In genomic region chr22:29208879-29209623, GRCh38 we compare ENCODE assay signal across 1 cellular context.
TF ChIP-seq lines count a peak whose summit lies in the region.

No MANE protein-coding gene starts in this region.

TF ChIP-seq in GM12878, 131 proteins besides CTCF, POLR2A, EP300 and RAD21 (continued from another document and continues in another):
- no peak for TF ChIP-seq E4F1 (IDR thresholded peaks at IDR 0.05; ENCODE audit: borderline replicate concordance, partially characterized antibody)
- TF ChIP-seq NR2F1 (conservative IDR thresholded peaks at IDR 0.05) = peak; percentile 54
- no peak for TF ChIP-seq RELA (IDR thresholded peaks at IDR 0.05; ENCODE audit: borderline replicate concordance, partially characterized antibody)
- TF ChIP-seq BRCA1 (IDR thresholded peaks at IDR 0.05; ENCODE audit: low read depth, low read length) = no peak
- no peak for TF ChIP-seq CBFB (IDR thresholded peaks at IDR 0.05; ENCODE audit: low read depth)
- TF ChIP-seq MYC (IDR thresholded peaks at IDR 0.05; ENCODE audit: insufficient read depth, insufficient read length, insufficient replicate concordance, low read length, severe bottlenecking) = no peak
- TF ChIP-seq TARDBP (IDR thresholded peaks at IDR 0.05; ENCODE audit: borderline replicate concordance) = no peak
- peak; percentile 81 for TF ChIP-seq MTA2 (IDR thresholded peaks at IDR 0.05; ENCODE audit: low read depth)
- 0 out of 2 replicates have a peak, but pooled peaks have one; percentile 62 for TF ChIP-seq GATAD2B (conservative IDR thresholded peaks at IDR 0.05; ENCODE audit: low read depth)
- no peak; the same call in 1 of the 2 replicates for TF ChIP-seq ZNF217 (IDR thresholded peaks at IDR 0.05)
- TF ChIP-seq CHD2 (IDR thresholded peaks at IDR 0.05; ENCODE audit: borderline replicate concordance, low read depth, low read length) = no peak
- TF ChIP-seq RELB (IDR thresholded peaks at IDR 0.05; ENCODE audit: low read depth) = no peak
- no peak for TF ChIP-seq CBX5 (IDR thresholded peaks at IDR 0.05; ENCODE audit: low read depth)
- no peak for TF ChIP-seq WRNIP1 (IDR thresholded peaks at IDR 0.05; ENCODE audit: borderline replicate concordance, low read depth, low read length)
- TF ChIP-seq, protein P1, sequence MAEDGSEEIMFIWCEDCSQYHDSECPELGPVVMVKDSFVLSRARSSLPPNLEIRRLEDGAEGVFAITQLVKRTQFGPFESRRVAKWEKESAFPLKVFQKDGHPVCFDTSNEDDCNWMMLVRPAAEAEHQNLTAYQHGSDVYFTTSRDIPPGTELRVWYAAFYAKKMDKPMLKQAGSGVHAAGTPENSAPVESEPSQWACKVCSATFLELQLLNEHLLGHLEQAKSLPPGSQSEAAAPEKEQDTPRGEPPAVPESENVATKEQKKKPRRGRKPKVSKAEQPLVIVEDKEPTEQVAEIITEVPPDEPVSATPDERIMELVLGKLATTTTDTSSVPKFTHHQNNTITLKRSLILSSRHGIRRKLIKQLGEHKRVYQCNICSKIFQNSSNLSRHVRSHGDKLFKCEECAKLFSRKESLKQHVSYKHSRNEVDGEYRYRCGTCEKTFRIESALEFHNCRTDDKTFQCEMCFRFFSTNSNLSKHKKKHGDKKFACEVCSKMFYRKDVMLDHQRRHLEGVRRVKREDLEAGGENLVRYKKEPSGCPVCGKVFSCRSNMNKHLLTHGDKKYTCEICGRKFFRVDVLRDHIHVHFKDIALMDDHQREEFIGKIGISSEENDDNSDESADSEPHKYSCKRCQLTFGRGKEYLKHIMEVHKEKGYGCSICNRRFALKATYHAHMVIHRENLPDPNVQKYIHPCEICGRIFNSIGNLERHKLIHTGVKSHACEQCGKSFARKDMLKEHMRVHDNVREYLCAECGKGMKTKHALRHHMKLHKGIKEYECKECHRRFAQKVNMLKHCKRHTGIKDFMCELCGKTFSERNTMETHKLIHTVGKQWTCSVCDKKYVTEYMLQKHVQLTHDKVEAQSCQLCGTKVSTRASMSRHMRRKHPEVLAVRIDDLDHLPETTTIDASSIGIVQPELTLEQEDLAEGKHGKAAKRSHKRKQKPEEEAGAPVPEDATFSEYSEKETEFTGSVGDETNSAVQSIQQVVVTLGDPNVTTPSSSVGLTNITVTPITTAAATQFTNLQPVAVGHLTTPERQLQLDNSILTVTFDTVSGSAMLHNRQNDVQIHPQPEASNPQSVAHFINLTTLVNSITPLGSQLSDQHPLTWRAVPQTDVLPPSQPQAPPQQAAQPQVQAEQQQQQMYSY (CRISPR knock-in tag; IDR thresholded peaks at IDR 0.05) = no peak
- TF ChIP-seq ZBTB11 (CRISPR knock-in tag; IDR thresholded peaks at IDR 0.05) = no peak
- TF ChIP-seq NBN (IDR thresholded peaks at IDR 0.05) = no peak
- no peak for TF ChIP-seq RUNX3 (IDR thresholded peaks at IDR 0.05; ENCODE audit: low read length)
- peak; percentile 58; the same call in 1 of the 2 replicates for TF ChIP-seq ESRRA (IDR thresholded peaks at IDR 0.05; ENCODE audit: low read length)
- no peak for TF ChIP-seq EZH2 (IDR thresholded peaks at IDR 0.05; ENCODE audit: borderline replicate concordance, control insufficient read depth, low read depth, low read length)
- TF ChIP-seq SMAD5 (IDR thresholded peaks at IDR 0.05; ENCODE audit: low read depth) = no peak
- no peak for TF ChIP-seq YY1 (IDR thresholded peaks at IDR 0.05; ENCODE audit: low read depth, low read length)
- TF ChIP-seq SMAD1 (IDR thresholded peaks at IDR 0.05; ENCODE audit: low read depth, partially characterized antibody) = peak; percentile 48
- TF ChIP-seq SUPT20H (IDR thresholded peaks at IDR 0.05; ENCODE audit: borderline replicate concordance, control insufficient read depth, low read depth, low read length) = no peak
- TF ChIP-seq FOXK2 (IDR thresholded peaks at IDR 0.05) = no peak
- TF ChIP-seq HDGF (IDR thresholded peaks at IDR 0.05) = 0 out of 2 replicates have a peak, but pooled peaks have one; percentile 33
- no peak for TF ChIP-seq MTA3 (IDR thresholded peaks at IDR 0.05; ENCODE audit: borderline replicate concordance, low read length)
- no peak for TF ChIP-seq SIN3A (IDR thresholded peaks at IDR 0.05; ENCODE audit: low read depth, low read length)
- no peak for TF ChIP-seq PAX8 (IDR thresholded peaks at IDR 0.05)
- TF ChIP-seq KDM1A (IDR thresholded peaks at IDR 0.05; ENCODE audit: borderline replicate concordance) = no peak
- no peak for TF ChIP-seq ELK1 (IDR thresholded peaks at IDR 0.05; ENCODE audit: low read depth, low read length)
- no peak for TF ChIP-seq LARP7 (IDR thresholded peaks at IDR 0.05)
- TF ChIP-seq, protein P2, sequence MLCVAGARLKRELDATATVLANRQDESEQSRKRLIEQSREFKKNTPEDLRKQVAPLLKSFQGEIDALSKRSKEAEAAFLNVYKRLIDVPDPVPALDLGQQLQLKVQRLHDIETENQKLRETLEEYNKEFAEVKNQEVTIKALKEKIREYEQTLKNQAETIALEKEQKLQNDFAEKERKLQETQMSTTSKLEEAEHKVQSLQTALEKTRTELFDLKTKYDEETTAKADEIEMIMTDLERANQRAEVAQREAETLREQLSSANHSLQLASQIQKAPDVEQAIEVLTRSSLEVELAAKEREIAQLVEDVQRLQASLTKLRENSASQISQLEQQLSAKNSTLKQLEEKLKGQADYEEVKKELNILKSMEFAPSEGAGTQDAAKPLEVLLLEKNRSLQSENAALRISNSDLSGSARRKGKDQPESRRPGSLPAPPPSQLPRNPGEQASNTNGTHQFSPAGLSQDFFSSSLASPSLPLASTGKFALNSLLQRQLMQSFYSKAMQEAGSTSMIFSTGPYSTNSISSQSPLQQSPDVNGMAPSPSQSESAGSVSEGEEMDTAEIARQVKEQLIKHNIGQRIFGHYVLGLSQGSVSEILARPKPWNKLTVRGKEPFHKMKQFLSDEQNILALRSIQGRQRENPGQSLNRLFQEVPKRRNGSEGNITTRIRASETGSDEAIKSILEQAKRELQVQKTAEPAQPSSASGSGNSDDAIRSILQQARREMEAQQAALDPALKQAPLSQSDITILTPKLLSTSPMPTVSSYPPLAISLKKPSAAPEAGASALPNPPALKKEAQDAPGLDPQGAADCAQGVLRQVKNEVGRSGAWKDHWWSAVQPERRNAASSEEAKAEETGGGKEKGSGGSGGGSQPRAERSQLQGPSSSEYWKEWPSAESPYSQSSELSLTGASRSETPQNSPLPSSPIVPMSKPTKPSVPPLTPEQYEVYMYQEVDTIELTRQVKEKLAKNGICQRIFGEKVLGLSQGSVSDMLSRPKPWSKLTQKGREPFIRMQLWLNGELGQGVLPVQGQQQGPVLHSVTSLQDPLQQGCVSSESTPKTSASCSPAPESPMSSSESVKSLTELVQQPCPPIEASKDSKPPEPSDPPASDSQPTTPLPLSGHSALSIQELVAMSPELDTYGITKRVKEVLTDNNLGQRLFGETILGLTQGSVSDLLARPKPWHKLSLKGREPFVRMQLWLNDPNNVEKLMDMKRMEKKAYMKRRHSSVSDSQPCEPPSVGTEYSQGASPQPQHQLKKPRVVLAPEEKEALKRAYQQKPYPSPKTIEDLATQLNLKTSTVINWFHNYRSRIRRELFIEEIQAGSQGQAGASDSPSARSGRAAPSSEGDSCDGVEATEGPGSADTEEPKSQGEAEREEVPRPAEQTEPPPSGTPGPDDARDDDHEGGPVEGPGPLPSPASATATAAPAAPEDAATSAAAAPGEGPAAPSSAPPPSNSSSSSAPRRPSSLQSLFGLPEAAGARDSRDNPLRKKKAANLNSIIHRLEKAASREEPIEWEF (IDR thresholded peaks at IDR 0.05; ENCODE audit: insufficient replicate concordance, low read depth, low read length) = no peak
- no peak; the same call in 1 of the 2 replicates for TF ChIP-seq ZNF24 (IDR thresholded peaks at IDR 0.05)
- TF ChIP-seq SP1 (IDR thresholded peaks at IDR 0.05; ENCODE audit: low read depth, low read length) = no peak
- peak; percentile 50 for TF ChIP-seq IKZF1 (conservative IDR thresholded peaks at IDR 0.05)
- no peak for TF ChIP-seq NR2C1 (IDR thresholded peaks at IDR 0.05)
- peak; percentile 64 for TF ChIP-seq ATF7 (IDR thresholded peaks at IDR 0.05; ENCODE audit: low read depth)
- peak; percentile 44; the same call in 1 of the 2 replicates for TF ChIP-seq BCL11A (IDR thresholded peaks at IDR 0.05; ENCODE audit: low read depth, low read length)
- TF ChIP-seq ZBTB33 (IDR thresholded peaks at IDR 0.05) = no peak
- TF ChIP-seq GABPA (IDR thresholded peaks at IDR 0.05; ENCODE audit: low read depth) = no peak
- peak; percentile 97 for TF ChIP-seq MEF2B (IDR thresholded peaks at IDR 0.05; ENCODE audit: partially characterized antibody, poor library complexity, severe bottlenecking)
- TF ChIP-seq JUNB (IDR thresholded peaks at IDR 0.05) = no peak
- no peak for TF ChIP-seq RAD51 (IDR thresholded peaks at IDR 0.05)
- no peak for TF ChIP-seq IRF4 (IDR thresholded peaks at IDR 0.05; ENCODE audit: low read depth, low read length)
- no peak for TF ChIP-seq SRF (IDR thresholded peaks at IDR 0.05; ENCODE audit: low read depth in 2 of 2, low read length in 2 of 2)
- TF ChIP-seq FOS (IDR thresholded peaks at IDR 0.05; ENCODE audit: borderline replicate concordance, extremely low read depth, insufficient read length) = no peak
- TF ChIP-seq HDAC2 (IDR thresholded peaks at IDR 0.05) = no peak
- no peak for TF ChIP-seq SPI1 (IDR thresholded peaks at IDR 0.05; ENCODE audit: borderline replicate concordance, insufficient read depth, low read depth, low read length)
